8 cellular contexts compared by ENCODE assay signal in genomic region chr1:202235856-202236837, GRCh38. TPM values are rescaled to one million over a fixed set of nuclear protein-coding genes. Genes with fewer than 3 reads are reported as not detected.
DNase-seq lines count a peak whose midpoint lies in the region; ATAC-seq, FAIRE-seq and TF ChIP-seq lines count a peak whose summit lies in the region.

No MANE protein-coding gene starts in this region.

- 52 to 54% methylated on average over 19 of the region's 19 CpGs for WGBS in pancreas, 2 donors
- WGBS in transverse colon (ENCODE audit: low coverage in 1 of 2), 2 donors = 62% methylated on average over 19 of the region's 19 CpGs; no CpG with 5 or more reads in 1 of the 2 donors

- no peaks in the 10 kb centered on the region for H3K9me3 Mint-ChIP-seq in activated T-cell treated with anti-CD3 and anti-CD28 coated beads, Interleukin-2, amount 50 U/mL, for 72 hours

- no peaks in the 10 kb centered on the region for H3K4me1 ChIP-seq in pancreas
- H3K4me1 ChIP-seq in transverse colon = no peaks in the 10 kb centered on the region

- no peak for FAIRE-seq in pancreas (lab: Jason Lieb, UNC)

- peak overlapping the region in 1 of 2 donors; percentile 66 for H3K4me3 Mint-ChIP-seq in activated T-cell treated with anti-CD3 and anti-CD28 coated beads, Interleukin-2, amount 50 U/mL, for 72 hours

- TF ChIP-seq RAD21 in Ishikawa (IDR thresholded peaks at IDR 0.05; ENCODE audit: low read depth) = peak; percentile 58

- H3K27ac Mint-ChIP-seq in activated T-cell treated with anti-CD3 and anti-CD28 coated beads, Interleukin-2, amount 50 U/mL, for 72 hours = no peak overlapping the region

- in situ Hi-C loops in transverse colon (cut with MboI; ENCODE audit: low pct_ligation_motif_present in 1 of 4, low pct_unique_long_range_greater_than_20kb in 1 of 4, low sequenced_read_pairs in 3 of 4) = no loop called here

- TF ChIP-seq EP300 in Ishikawa (IDR thresholded peaks at IDR 0.05; ENCODE audit: borderline replicate concordance) (peak; percentile 81), transverse colon (IDR thresholded peaks at IDR 0.05; ENCODE audit: low read depth) (no peak)

- H3K9me3 ChIP-seq in pancreas = no peaks in the 10 kb centered on the region
- H3K9me3 ChIP-seq in transverse colon = no peaks in the 10 kb centered on the region

- DNase-seq in GM12865 (ENCODE audit: low read depth) (peak; percentile 70), RKO (ENCODE audit: low spot score) (peak; percentile 95), fibroblast of villous mesenchyme (ENCODE audit: low read depth) (peak; percentile 88), pancreas (peak; percentile 47 to 88 (median 84)), transverse colon (peak; percentile 75)
- DNase-seq in activated T-cell treated with anti-CD3 and anti-CD28 coated beads, Interleukin-2, amount 50 U/mL, for 72 hours = peak; percentile 73 to 78

- TF ChIP-seq POLR2A in transverse colon (IDR thresholded peaks at IDR 0.05) = no peak

- TF ChIP-seq CTCF in GM12865 (IDR thresholded peaks at IDR 0.05; ENCODE audit: insufficient read depth, low read depth, low read length, missing control alignments) (peak; percentile 93), fibroblast of villous mesenchyme (IDR thresholded peaks at IDR 0.05; ENCODE audit: insufficient read depth, low read depth, low read length) (peak; percentile 91), pancreas (IDR thresholded peaks at IDR 0.05) (peak; percentile 88 to 96 (median 90)), transverse colon (IDR thresholded peaks at IDR 0.05) (peak; percentile 82 to 93 (median 88))

- peaks cover 16% of the 10 kb centered on the region for H3K27me3 Mint-ChIP-seq in activated T-cell treated with anti-CD3 and anti-CD28 coated beads, Interleukin-2, amount 50 U/mL, for 72 hours (ENCODE audit: low read depth)

- no peaks in the 10 kb centered on the region for H3K27me3 ChIP-seq in pancreas
- H3K27me3 ChIP-seq in transverse colon = peaks cover 9% of the 10 kb centered on the region

- ATAC-seq in activated T-cell treated with anti-CD3 and anti-CD28 coated beads, Interleukin-2, amount 50 U/mL, for 72 hours (replicated peaks in 1 of 2) = peak; percentile 71 to 80
- ATAC-seq in pancreas (peak; percentile 94 to 96 (median 96)), HG03565 (IDR thresholded peaks at IDR 0.05; ENCODE audit: unreplicated experiment) (no peak)

- intact Hi-C loops in pancreas (cut with DNase I) (no loop called here), transverse colon (cut with DNase I; ENCODE audit: low total_unique reads) (no loop called here)

- H3K36me3 Mint-ChIP-seq in activated T-cell treated with anti-CD3 and anti-CD28 coated beads, Interleukin-2, amount 50 U/mL, for 72 hours (ENCODE audit: insufficient read depth in 2 of 2) = no peaks in the 10 kb centered on the region

- no peak overlapping the region for H3K4me3 ChIP-seq in GM12865 (ENCODE audit: low read depth, low read length)
- H3K4me3 ChIP-seq in fibroblast of villous mesenchyme (ENCODE audit: low read depth, low read length) = peak overlapping the region; percentile 27
- no peak overlapping the region for H3K4me3 ChIP-seq in pancreas
- H3K4me3 ChIP-seq in transverse colon = no peak overlapping the region

- H3K4me1 Mint-ChIP-seq in activated T-cell treated with anti-CD3 and anti-CD28 coated beads, Interleukin-2, amount 50 U/mL, for 72 hours (ENCODE audit: low read depth) = peaks cover 7% of the 10 kb centered on the region

- no peaks in the 10 kb centered on the region for H3K36me3 ChIP-seq in pancreas
- H3K36me3 ChIP-seq in transverse colon = no peaks in the 10 kb centered on the region

- H3K27ac ChIP-seq in pancreas (no peak overlapping the region), transverse colon (no peak overlapping the region)

TF ChIP-seq in Ishikawa, 13 proteins besides CTCF, POLR2A, EP300 and RAD21:
- no peak for TF ChIP-seq REST (IDR thresholded peaks at IDR 0.05; ENCODE audit: low read depth)
- no peak; the same call in 1 of the 2 replicates for TF ChIP-seq TAF1 (IDR thresholded peaks at IDR 0.05; ENCODE audit: low read depth)
- peak; percentile 80; the same call in 1 of the 2 replicates for TF ChIP-seq TEAD4 (IDR thresholded peaks at IDR 0.05)
- TF ChIP-seq EGR1 (IDR thresholded peaks at IDR 0.05) = no peak
- no peak for TF ChIP-seq YY1 (IDR thresholded peaks at IDR 0.05; ENCODE audit: low read depth)
- TF ChIP-seq TCF12 (IDR thresholded peaks at IDR 0.05; ENCODE audit: low read depth) = peak; percentile 87
- peak; percentile 98 for TF ChIP-seq ZBTB7A (IDR thresholded peaks at IDR 0.05; ENCODE audit: low read depth)
- peak; percentile 57 for TF ChIP-seq NFIC (IDR thresholded peaks at IDR 0.05)
- TF ChIP-seq CEBPB (IDR thresholded peaks at IDR 0.05) = peak; percentile 71
- peak; percentile 17; the same call in 1 of the 2 replicates for TF ChIP-seq FOXM1 (IDR thresholded peaks at IDR 0.05; ENCODE audit: borderline replicate concordance, low read depth)
- TF ChIP-seq USF1 (IDR thresholded peaks at IDR 0.05) = no peak; the same call in 1 of the 2 replicates
- peak; percentile 74 for TF ChIP-seq MAX (IDR thresholded peaks at IDR 0.05)
- no peak for TF ChIP-seq CREB1 (IDR thresholded peaks at IDR 0.05; ENCODE audit: low read depth)

RNA-seq across cellular contexts. Expression of gene LGR6, which starts 42.5 kb away (rescaled TPM):
- under 1 TPM; 0.22 to 0.69 TPM for total RNA-seq in activated T-cell treated with anti-CD3 and anti-CD28 coated beads, Interleukin-2, amount 50 U/mL, for 72 hours
- not detected in 2 replicates for total RNA-seq in fibroblast of villous mesenchyme
- total RNA-seq in pancreas = under 1 TPM in 3 of 6 donors, not detected in 3; 0.06 to 0.20 (median 0.06) TPM
- polyA plus RNA-seq in pancreas = under 1 TPM; 0.15 to 0.47 TPM
- 1 to 10 TPM in 1 of 4 donors, under 1 TPM in 1, not detected in 2; 0.41 to 1.6 TPM for total RNA-seq in transverse colon
